In the genomic region with DNA sequence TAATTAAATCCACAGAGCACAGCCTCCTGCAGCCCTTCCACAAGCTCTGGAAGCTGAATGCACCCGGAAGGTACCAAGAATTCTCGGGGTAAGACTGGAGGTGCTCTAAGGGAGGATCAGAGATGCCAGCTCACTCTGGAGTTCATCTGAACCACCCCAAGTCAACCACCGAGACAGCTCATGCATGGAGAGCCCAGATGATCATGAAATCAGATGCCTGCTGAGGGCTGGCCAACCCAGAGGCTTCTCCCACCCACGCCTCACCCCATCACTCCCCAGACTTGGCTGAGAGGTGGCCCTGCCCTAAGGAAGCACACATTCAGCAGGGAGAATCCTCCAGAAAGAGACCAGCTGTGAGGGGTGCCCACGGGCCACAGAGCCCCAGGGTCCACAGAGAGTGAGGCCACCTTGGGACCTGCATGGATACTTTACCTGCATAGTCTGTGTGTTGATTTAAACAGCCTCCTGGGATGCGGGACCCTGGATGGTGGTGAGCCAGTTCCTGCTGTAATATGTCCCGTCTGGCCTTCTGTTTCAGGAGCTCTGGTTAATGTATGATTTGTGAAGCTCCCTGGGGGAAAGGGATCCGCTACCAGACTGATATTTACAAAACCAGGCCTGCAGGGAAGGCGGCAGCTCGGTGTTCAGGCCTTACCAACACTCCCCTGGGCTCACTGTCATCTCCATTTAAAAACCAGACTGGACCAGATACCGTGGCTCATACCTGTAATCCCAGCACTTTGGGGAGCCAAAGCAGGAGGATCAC, we compare ENCODE assay signal across 2 cellular contexts.
TF ChIP-seq lines count a peak whose summit lies in the region.

No MANE protein-coding gene starts in this region.

TF ChIP-seq in HepG2, 621 proteins besides CTCF, POLR2A, EP300 and RAD21 (continued from another document):
- TF ChIP-seq MLLT10 (CRISPR knock-in tag; IDR thresholded peaks at IDR 0.05): no peak
- TF ChIP-seq ZNF296 (CRISPR knock-in tag; conservative IDR thresholded peaks at IDR 0.05): no peak
- TF ChIP-seq TOPORS (CRISPR knock-in tag; IDR thresholded peaks at IDR 0.05): no peak
- TF ChIP-seq REPIN1 (CRISPR knock-in tag; IDR thresholded peaks at IDR 0.05; ENCODE audit: borderline replicate concordance, low read depth): no peak
- TF ChIP-seq MED1 (CRISPR knock-in tag; IDR thresholded peaks at IDR 0.05): no peak
- no peak for TF ChIP-seq ATAD3A (CRISPR knock-in tag; IDR thresholded peaks at IDR 0.05)
- no peak for TF ChIP-seq ZNF775 (CRISPR knock-in tag; IDR thresholded peaks at IDR 0.05; ENCODE audit: borderline replicate concordance)
- no peak for TF ChIP-seq ZNF468 (CRISPR knock-in tag; IDR thresholded peaks at IDR 0.05)

TF ChIP-seq in WTC11, 78 proteins besides CTCF, POLR2A, EP300 and RAD21 (continued from another document):
- TF ChIP-seq, protein P1, sequence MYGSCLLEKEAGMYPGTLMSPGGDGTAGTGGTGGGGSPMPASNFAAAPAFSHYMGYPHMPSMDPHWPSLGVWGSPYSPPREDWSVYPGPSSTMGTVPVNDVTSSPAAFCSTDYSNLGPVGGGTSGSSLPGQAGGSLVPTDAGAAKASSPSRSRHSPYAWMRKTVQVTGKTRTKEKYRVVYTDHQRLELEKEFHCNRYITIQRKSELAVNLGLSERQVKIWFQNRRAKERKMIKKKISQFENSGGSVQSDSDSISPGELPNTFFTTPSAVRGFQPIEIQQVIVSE (CRISPR knock-in tag; IDR thresholded peaks at IDR 0.05; ENCODE audit: borderline replicate concordance): no peak
- TF ChIP-seq, protein P2, sequence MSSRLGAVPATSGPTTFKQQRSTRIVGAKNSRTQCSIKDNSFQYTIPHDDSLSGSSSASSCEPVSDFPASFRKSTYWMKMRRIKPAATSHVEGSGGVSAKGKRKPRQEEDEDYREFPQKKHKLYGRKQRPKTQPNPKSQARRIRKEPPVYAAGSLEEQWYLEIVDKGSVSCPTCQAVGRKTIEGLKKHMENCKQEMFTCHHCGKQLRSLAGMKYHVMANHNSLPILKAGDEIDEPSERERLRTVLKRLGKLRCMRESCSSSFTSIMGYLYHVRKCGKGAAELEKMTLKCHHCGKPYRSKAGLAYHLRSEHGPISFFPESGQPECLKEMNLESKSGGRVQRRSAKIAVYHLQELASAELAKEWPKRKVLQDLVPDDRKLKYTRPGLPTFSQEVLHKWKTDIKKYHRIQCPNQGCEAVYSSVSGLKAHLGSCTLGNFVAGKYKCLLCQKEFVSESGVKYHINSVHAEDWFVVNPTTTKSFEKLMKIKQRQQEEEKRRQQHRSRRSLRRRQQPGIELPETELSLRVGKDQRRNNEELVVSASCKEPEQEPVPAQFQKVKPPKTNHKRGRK (CRISPR knock-in tag; IDR thresholded peaks at IDR 0.05; ENCODE audit: borderline replicate concordance): no peak
- TF ChIP-seq EMX1 (CRISPR knock-in tag; IDR thresholded peaks at IDR 0.05) (no peak), ZNF396 (CRISPR knock-in tag; IDR thresholded peaks at IDR 0.05; ENCODE audit: borderline replicate concordance) (no peak), FOXP1 (CRISPR knock-in tag; IDR thresholded peaks at IDR 0.05; ENCODE audit: borderline replicate concordance) (no peak), TCF7 (CRISPR knock-in tag; IDR thresholded peaks at IDR 0.05; ENCODE audit: low read depth) (no peak), CBFB (CRISPR knock-in tag; IDR thresholded peaks at IDR 0.05; ENCODE audit: low read depth) (no peak), OVOL2 (CRISPR knock-in tag; IDR thresholded peaks at IDR 0.05; ENCODE audit: borderline replicate concordance) (no peak), ZNF121 (CRISPR knock-in tag; IDR thresholded peaks at IDR 0.05) (no peak), FOXJ3 (CRISPR knock-in tag; IDR thresholded peaks at IDR 0.05; ENCODE audit: borderline replicate concordance) (no peak), ZNF671 (CRISPR knock-in tag; IDR thresholded peaks at IDR 0.05) (no peak), NFE2L1 (CRISPR knock-in tag; IDR thresholded peaks at IDR 0.05) (no peak), SP1 (CRISPR knock-in tag; conservative IDR thresholded peaks at IDR 0.05) (no peak)
- TF ChIP-seq, protein P3, sequence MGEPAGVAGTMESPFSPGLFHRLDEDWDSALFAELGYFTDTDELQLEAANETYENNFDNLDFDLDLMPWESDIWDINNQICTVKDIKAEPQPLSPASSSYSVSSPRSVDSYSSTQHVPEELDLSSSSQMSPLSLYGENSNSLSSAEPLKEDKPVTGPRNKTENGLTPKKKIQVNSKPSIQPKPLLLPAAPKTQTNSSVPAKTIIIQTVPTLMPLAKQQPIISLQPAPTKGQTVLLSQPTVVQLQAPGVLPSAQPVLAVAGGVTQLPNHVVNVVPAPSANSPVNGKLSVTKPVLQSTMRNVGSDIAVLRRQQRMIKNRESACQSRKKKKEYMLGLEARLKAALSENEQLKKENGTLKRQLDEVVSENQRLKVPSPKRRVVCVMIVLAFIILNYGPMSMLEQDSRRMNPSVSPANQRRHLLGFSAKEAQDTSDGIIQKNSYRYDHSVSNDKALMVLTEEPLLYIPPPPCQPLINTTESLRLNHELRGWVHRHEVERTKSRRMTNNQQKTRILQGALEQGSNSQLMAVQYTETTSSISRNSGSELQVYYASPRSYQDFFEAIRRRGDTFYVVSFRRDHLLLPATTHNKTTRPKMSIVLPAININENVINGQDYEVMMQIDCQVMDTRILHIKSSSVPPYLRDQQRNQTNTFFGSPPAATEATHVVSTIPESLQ (CRISPR knock-in tag; IDR thresholded peaks at IDR 0.05): no peak
- TF ChIP-seq, protein P4, sequence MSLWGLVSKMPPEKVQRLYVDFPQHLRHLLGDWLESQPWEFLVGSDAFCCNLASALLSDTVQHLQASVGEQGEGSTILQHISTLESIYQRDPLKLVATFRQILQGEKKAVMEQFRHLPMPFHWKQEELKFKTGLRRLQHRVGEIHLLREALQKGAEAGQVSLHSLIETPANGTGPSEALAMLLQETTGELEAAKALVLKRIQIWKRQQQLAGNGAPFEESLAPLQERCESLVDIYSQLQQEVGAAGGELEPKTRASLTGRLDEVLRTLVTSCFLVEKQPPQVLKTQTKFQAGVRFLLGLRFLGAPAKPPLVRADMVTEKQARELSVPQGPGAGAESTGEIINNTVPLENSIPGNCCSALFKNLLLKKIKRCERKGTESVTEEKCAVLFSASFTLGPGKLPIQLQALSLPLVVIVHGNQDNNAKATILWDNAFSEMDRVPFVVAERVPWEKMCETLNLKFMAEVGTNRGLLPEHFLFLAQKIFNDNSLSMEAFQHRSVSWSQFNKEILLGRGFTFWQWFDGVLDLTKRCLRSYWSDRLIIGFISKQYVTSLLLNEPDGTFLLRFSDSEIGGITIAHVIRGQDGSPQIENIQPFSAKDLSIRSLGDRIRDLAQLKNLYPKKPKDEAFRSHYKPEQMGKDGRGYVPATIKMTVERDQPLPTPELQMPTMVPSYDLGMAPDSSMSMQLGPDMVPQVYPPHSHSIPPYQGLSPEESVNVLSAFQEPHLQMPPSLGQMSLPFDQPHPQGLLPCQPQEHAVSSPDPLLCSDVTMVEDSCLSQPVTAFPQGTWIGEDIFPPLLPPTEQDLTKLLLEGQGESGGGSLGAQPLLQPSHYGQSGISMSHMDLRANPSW (CRISPR knock-in tag; conservative IDR thresholded peaks at IDR 0.05; ENCODE audit: low read depth): no peak
- TF ChIP-seq, protein P5, sequence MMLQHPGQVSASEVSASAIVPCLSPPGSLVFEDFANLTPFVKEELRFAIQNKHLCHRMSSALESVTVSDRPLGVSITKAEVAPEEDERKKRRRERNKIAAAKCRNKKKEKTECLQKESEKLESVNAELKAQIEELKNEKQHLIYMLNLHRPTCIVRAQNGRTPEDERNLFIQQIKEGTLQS (CRISPR knock-in tag; conservative IDR thresholded peaks at IDR 0.05): no peak
- TF ChIP-seq, protein P6, sequence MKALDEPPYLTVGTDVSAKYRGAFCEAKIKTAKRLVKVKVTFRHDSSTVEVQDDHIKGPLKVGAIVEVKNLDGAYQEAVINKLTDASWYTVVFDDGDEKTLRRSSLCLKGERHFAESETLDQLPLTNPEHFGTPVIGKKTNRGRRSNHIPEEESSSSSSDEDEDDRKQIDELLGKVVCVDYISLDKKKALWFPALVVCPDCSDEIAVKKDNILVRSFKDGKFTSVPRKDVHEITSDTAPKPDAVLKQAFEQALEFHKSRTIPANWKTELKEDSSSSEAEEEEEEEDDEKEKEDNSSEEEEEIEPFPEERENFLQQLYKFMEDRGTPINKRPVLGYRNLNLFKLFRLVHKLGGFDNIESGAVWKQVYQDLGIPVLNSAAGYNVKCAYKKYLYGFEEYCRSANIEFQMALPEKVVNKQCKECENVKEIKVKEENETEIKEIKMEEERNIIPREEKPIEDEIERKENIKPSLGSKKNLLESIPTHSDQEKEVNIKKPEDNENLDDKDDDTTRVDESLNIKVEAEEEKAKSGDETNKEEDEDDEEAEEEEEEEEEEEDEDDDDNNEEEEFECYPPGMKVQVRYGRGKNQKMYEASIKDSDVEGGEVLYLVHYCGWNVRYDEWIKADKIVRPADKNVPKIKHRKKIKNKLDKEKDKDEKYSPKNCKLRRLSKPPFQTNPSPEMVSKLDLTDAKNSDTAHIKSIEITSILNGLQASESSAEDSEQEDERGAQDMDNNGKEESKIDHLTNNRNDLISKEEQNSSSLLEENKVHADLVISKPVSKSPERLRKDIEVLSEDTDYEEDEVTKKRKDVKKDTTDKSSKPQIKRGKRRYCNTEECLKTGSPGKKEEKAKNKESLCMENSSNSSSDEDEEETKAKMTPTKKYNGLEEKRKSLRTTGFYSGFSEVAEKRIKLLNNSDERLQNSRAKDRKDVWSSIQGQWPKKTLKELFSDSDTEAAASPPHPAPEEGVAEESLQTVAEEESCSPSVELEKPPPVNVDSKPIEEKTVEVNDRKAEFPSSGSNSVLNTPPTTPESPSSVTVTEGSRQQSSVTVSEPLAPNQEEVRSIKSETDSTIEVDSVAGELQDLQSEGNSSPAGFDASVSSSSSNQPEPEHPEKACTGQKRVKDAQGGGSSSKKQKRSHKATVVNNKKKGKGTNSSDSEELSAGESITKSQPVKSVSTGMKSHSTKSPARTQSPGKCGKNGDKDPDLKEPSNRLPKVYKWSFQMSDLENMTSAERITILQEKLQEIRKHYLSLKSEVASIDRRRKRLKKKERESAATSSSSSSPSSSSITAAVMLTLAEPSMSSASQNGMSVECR (CRISPR knock-in tag; IDR thresholded peaks at IDR 0.05; ENCODE audit: borderline replicate concordance): no peak
- TF ChIP-seq, protein P7, sequence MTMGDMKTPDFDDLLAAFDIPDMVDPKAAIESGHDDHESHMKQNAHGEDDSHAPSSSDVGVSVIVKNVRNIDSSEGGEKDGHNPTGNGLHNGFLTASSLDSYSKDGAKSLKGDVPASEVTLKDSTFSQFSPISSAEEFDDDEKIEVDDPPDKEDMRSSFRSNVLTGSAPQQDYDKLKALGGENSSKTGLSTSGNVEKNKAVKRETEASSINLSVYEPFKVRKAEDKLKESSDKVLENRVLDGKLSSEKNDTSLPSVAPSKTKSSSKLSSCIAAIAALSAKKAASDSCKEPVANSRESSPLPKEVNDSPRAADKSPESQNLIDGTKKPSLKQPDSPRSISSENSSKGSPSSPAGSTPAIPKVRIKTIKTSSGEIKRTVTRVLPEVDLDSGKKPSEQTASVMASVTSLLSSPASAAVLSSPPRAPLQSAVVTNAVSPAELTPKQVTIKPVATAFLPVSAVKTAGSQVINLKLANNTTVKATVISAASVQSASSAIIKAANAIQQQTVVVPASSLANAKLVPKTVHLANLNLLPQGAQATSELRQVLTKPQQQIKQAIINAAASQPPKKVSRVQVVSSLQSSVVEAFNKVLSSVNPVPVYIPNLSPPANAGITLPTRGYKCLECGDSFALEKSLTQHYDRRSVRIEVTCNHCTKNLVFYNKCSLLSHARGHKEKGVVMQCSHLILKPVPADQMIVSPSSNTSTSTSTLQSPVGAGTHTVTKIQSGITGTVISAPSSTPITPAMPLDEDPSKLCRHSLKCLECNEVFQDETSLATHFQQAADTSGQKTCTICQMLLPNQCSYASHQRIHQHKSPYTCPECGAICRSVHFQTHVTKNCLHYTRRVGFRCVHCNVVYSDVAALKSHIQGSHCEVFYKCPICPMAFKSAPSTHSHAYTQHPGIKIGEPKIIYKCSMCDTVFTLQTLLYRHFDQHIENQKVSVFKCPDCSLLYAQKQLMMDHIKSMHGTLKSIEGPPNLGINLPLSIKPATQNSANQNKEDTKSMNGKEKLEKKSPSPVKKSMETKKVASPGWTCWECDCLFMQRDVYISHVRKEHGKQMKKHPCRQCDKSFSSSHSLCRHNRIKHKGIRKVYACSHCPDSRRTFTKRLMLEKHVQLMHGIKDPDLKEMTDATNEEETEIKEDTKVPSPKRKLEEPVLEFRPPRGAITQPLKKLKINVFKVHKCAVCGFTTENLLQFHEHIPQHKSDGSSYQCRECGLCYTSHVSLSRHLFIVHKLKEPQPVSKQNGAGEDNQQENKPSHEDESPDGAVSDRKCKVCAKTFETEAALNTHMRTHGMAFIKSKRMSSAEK (CRISPR knock-in tag; IDR thresholded peaks at IDR 0.05; ENCODE audit: borderline replicate concordance): no peak
